ENCODE assay signal across 8 cellular contexts in genomic region chr12:32558941-32559340, GRCh38.
DNase-seq lines count a peak whose midpoint lies in the region; ATAC-seq, FAIRE-seq and TF ChIP-seq lines count a peak whose summit lies in the region.

No MANE protein-coding gene starts in this region.

- intact Hi-C loops in breast epithelium (cut with DNase I; ENCODE audit: low total_unique reads), result no loop called here

- no peak for TF ChIP-seq CTCF in breast epithelium (IDR thresholded peaks at IDR 0.05)

- no peak for TF ChIP-seq POLR2A in breast epithelium (IDR thresholded peaks at IDR 0.05)

- H3K4me1 ChIP-seq in breast epithelium (no peaks in the 10 kb centered on the region), small intestine (ENCODE audit: control insufficient read depth in 2 of 2, insufficient read depth in 1 of 2, low read depth in 1 of 2, low read length in 1 of 2) (peaks cover 0 to 3% of the 10 kb centered on the region in 2 donors)

- peak overlapping the region; percentile 48 to 72 for H3K27ac ChIP-seq in breast epithelium
- peak overlapping the region in 1 of 2 donors; percentile 80 for H3K27ac ChIP-seq in small intestine (ENCODE audit: low read depth in 1 of 2, low read length in 1 of 2)

- DNase-seq in breast epithelium (ENCODE audit: low spot score in 2 of 2) (no peak), small intestine (no peak), LoVo (ENCODE audit: low spot score) (no peak), NK-92 (lab: John Stamatoyannopoulos, UW; ENCODE audit: unreplicated experiment) (no peak)
- no peak for DNase-seq in activated CD8-positive, alpha-beta memory T cell treated with anti-CD3 and anti-CD28 coated beads, Interleukin-2, amount 50 U/mL, for 4 hours

- H3K27me3 ChIP-seq in breast epithelium (no peaks in the 10 kb centered on the region), small intestine (ENCODE audit: control insufficient read depth in 2 of 2, insufficient read depth in 2 of 2, low read length in 2 of 2) (no peaks in the 10 kb centered on the region)

- 47 to 76% (median 72%) methylated on average over 2 of the region's 2 CpGs for WGBS in small intestine, 3 donors

- H3K4me3 ChIP-seq in breast epithelium, result no peak overlapping the region
- H3K4me3 ChIP-seq in small intestine (ENCODE audit: low read depth in 1 of 2, low read length in 2 of 2), result no peak overlapping the region

- H3K36me3 ChIP-seq in breast epithelium, result no peaks in the 10 kb centered on the region
- H3K36me3 ChIP-seq in small intestine (ENCODE audit: control insufficient read depth in 2 of 2, insufficient read depth in 2 of 2, low read length in 2 of 2), result no peaks in the 10 kb centered on the region

- peak; percentile 36 for FAIRE-seq in small intestine (lab: Jason Lieb, UNC)

- ATAC-seq in GM19324 (IDR thresholded peaks at IDR 0.05; ENCODE audit: low FRiP score, unreplicated experiment), result peak; percentile 97
- peak; percentile 98 for ATAC-seq in HG03060 (IDR thresholded peaks at IDR 0.05; ENCODE audit: low read depth, unreplicated experiment)
- ATAC-seq in activated CD4-positive, CD25-positive, alpha-beta regulatory T cell treated with anti-CD3 and anti-CD28 coated beads, Interleukin-2, amount 50 U/mL, for 24 hours, result no peak

- H3K9me3 ChIP-seq in breast epithelium (no peaks in the 10 kb centered on the region), small intestine (ENCODE audit: control insufficient read depth, low read depth) (no peaks in the 10 kb centered on the region)

Comparison
In these comparisons a context has a peak if more than half of its experiments do, and no peak if none do; other contexts are left out.
1. ATAC-seq: peak in GM19324 (single experiment) and HG03060 (single experiment); none in activated CD4-positive, CD25-positive, alpha-beta regulatory T cell treated with anti-CD3 and anti-CD28 coated beads, Interleukin-2, amount 50 U/mL, for 24 hours (0 of 2).